ENCODE assay signal across 14 cellular contexts in genomic region chr14:104786091-104786586, GRCh38. TPM values are rescaled to one million over a fixed set of nuclear protein-coding genes. Genes with fewer than 3 reads are reported as not detected.
DNase-seq lines count a peak whose midpoint lies in the region; ATAC-seq, FAIRE-seq and TF ChIP-seq lines count a peak whose summit lies in the region.
"Had no signal": no experiment of that assay in that cellular context is flagged by ENCODE, and none has a peak within 500 bp of the region (broad histone marks: within the 10 kb centered on the region; RNA-seq: fewer than 3 reads in every experiment).

No MANE protein-coding gene starts in this region.

- TF ChIP-seq EP300 in K562 (IDR thresholded peaks at IDR 0.05; ENCODE audit: low read length) (no peak), upper lobe of left lung (IDR thresholded peaks at IDR 0.05) (no peak)

- no peaks in the 10 kb centered on the region for H3K27me3 ChIP-seq in breast epithelium
- no peaks in the 10 kb centered on the region for H3K27me3 ChIP-seq in mammary epithelial cell (ENCODE audit: insufficient read depth, low read length)
- H3K27me3 ChIP-seq in K562 (ENCODE audit: control insufficient read depth in 2 of 2, insufficient read depth in 2 of 2, low read length in 2 of 2): no peaks in the 10 kb centered on the region
- H3K27me3 ChIP-seq in upper lobe of left lung: no peaks in the 10 kb centered on the region
- H3K27me3 ChIP-seq in A673 (replicated peaks; ENCODE audit: insufficient read depth, low read depth, low read length, poor library complexity): no peaks in the 10 kb centered on the region

- TF ChIP-seq POLR2A in breast epithelium (IDR thresholded peaks at IDR 0.05): no peak
- no peak for TF ChIP-seq POLR2A in K562 (conservative IDR thresholded peaks at IDR 0.05)
- TF ChIP-seq POLR2A in upper lobe of left lung (IDR thresholded peaks at IDR 0.05): no peak

- dilution Hi-C loops in mammary epithelial cell (cut with HindIII; ENCODE audit: low sequenced_read_pairs): no loop called here

- no peak for DNase-seq in breast epithelium (ENCODE audit: low spot score in 2 of 2)
- DNase-seq in mammary epithelial cell: no peak
- no peak for DNase-seq in K562 (ENCODE audit: extremely low read depth in 1 of 4, low spot score in 3 of 4)
- peak; percentile 33 for DNase-seq in medulla oblongata (ENCODE audit: extremely low spot score)
- peak in 1 of 2 donors; percentile 65 for DNase-seq in upper lobe of left lung
- no peak for DNase-seq in A673 (ENCODE audit: low spot score)
- DNase-seq in HT-29 (ENCODE audit: low spot score): no peak
- DNase-seq: activated CD8-positive, alpha-beta memory T cell treated with anti-CD3 and anti-CD28 coated beads, Interleukin-2, amount 50 U/mL, for 4 hours; foreskin fibroblast; NCI-H187 treated with DMSO at 0.1 percent for 48 hours; NCI-H510A treated with DMSO at 0.1 percent for 48 hours had no signal

- CTCF ChIA-PET in mammary epithelial cell (lab: Charles Lee; ENCODE audit: low non-redundant PET) (no interaction called here), K562 (lab: Yijun Ruan, JAX; ENCODE audit: low intra/inter-chr PET ratio) (no interaction called here), A673 (lab: Charles Lee) (no interaction called here)

- H3K4me2 ChIP-seq in mammary epithelial cell (ENCODE audit: insufficient read depth, low read depth, low read length) (no peak overlapping the region), K562 (ENCODE audit: insufficient read depth, low read length) (no peak overlapping the region)

- TF ChIP-seq CTCF in breast epithelium (IDR thresholded peaks at IDR 0.05): no peak
- peak in 1 of 2 donors; percentile 14 for TF ChIP-seq CTCF in mammary epithelial cell (conservative IDR thresholded peaks at IDR 0.05 in 1 of 2, IDR thresholded peaks at IDR 0.05 in 1 of 2; ENCODE audit: extremely low read depth in 1 of 2, insufficient read depth in 1 of 2, low read depth in 1 of 2, low read length in 2 of 2)
- no peak for TF ChIP-seq CTCF in K562 (IDR thresholded peaks at IDR 0.05 in 2 of 3, conservative IDR thresholded peaks at IDR 0.05 in 1 of 3; ENCODE audit: insufficient read depth in 2 of 3, low read depth in 1 of 3, low read length in 3 of 3)
- peak in 4 of 6 experiments; percentile 22 to 63 (median 35) for TF ChIP-seq CTCF in upper lobe of left lung (IDR thresholded peaks at IDR 0.05)
- no peak for TF ChIP-seq CTCF in A673 (conservative IDR thresholded peaks at IDR 0.05; ENCODE audit: low read depth, low read length)

- POLR2A ChIA-PET in K562 (lab: Yijun Ruan, JAX): interaction anchor here (0.6 to 1.1 kb wide), 2 partner anchors 8 to 1960 kb away, joined by 3 to 4 read pairs; no protein-coding TSS in a partner anchor
- POLR2A ChIA-PET in A673 (lab: Charles Lee; ENCODE audit: low non-redundant PET): no interaction called here

- in situ Hi-C loops in mammary epithelial cell (cut with MboI; ENCODE audit: low sequenced_read_pairs in 2 of 2): no loop called here
- in situ Hi-C loops in K562 (cut with MboI): no loop called here

- H3K27ac ChIP-seq in breast epithelium: peak overlapping the region; percentile 54 to 73
- no peak overlapping the region for H3K27ac ChIP-seq in mammary epithelial cell (ENCODE audit: insufficient read depth, low read depth, low read length)
- no peak overlapping the region for H3K27ac ChIP-seq in K562 (ENCODE audit: extremely low read depth, low read depth, low read length)
- peak overlapping the region; percentile 46 to 78 (median 72) for H3K27ac ChIP-seq in upper lobe of left lung
- no peak overlapping the region for H3K27ac ChIP-seq in A673 (ENCODE audit: low read depth, low read length, poor library complexity, severe bottlenecking)
- H3K27ac ChIP-seq: SK-N-MC had no signal

- H3K4me3 ChIP-seq in breast epithelium: no peak overlapping the region
- H3K4me3 ChIP-seq in mammary epithelial cell (replicated peaks in 1 of 3; ENCODE audit: insufficient read depth in 1 of 3, low read depth in 2 of 3, low read length in 3 of 3): no peak overlapping the region
- no peak overlapping the region for H3K4me3 ChIP-seq in K562
- H3K4me3 ChIP-seq in upper lobe of left lung: no peak overlapping the region
- no peak overlapping the region for H3K4me3 ChIP-seq in A673 (ENCODE audit: low read depth, low read length, poor library complexity, severe bottlenecking)
- H3K4me3 ChIP-seq: SK-N-MC had no signal

- 44% methylated on average over 3 of the region's 14 CpGs for WGBS in mammary epithelial cell (ENCODE audit: low coverage, missing lambda C conversion rate)
- 85% methylated on average over 4 of the region's 14 CpGs for WGBS in K562 (ENCODE audit: insufficient coverage, low coverage, missing lambda C conversion rate)
- 39 to 41% methylated on average over 5 to 14 of the region's 14 CpGs for WGBS in upper lobe of left lung, 2 donors

- ATAC-seq in K562: no peak
- ATAC-seq in upper lobe of left lung (ENCODE audit: low FRiP score in 2 of 2): peak; percentile 55 to 64
- no peak for ATAC-seq in GM21515 (IDR thresholded peaks at IDR 0.05; ENCODE audit: unreplicated experiment)

- H3K9me3 ChIP-seq in breast epithelium: no peaks in the 10 kb centered on the region
- no peaks in the 10 kb centered on the region for H3K9me3 ChIP-seq in mammary epithelial cell (replicated peaks; ENCODE audit: insufficient read depth, low read length)
- H3K9me3 ChIP-seq in K562 (replicated peaks; ENCODE audit: control insufficient read depth, insufficient read depth, low read depth, low read length): no peaks in the 10 kb centered on the region
- H3K9me3 ChIP-seq in upper lobe of left lung: no peaks in the 10 kb centered on the region
- H3K9me3 ChIP-seq in A673 (ENCODE audit: low read depth, low read length, poor library complexity, severe bottlenecking): no peaks in the 10 kb centered on the region

- H3K79me2 ChIP-seq in mammary epithelial cell (ENCODE audit: insufficient read depth, low read length) (peaks cover 86% of the 10 kb centered on the region), K562 (ENCODE audit: control insufficient read depth, insufficient read depth, low read length) (peaks cover 12% of the 10 kb centered on the region; the same call in 2 of the 3 replicates)

- intact Hi-C loops in breast epithelium (cut with DNase I; ENCODE audit: low total_unique reads): no loop called here
- intact Hi-C loops in mammary epithelial cell (cut with micrococcal nuclease): no loop called here
- intact Hi-C loops in K562 (cut with micrococcal nuclease): no loop called here
- intact Hi-C loops in A673 (cut with micrococcal nuclease; ENCODE audit: unreplicated experiment): no loop called here

- peaks cover 27 to 39% of the 10 kb centered on the region in 2 donors for H3K4me1 ChIP-seq in breast epithelium
- H3K4me1 ChIP-seq in mammary epithelial cell (ENCODE audit: insufficient read depth, low read length): peaks cover 37% of the 10 kb centered on the region
- H3K4me1 ChIP-seq in K562 (replicated peaks in 1 of 2; ENCODE audit: control insufficient read depth in 2 of 2, insufficient read depth in 2 of 2, low read length in 2 of 2): peaks cover 0 to 46% of the 10 kb centered on the region in 2 experiments; a peak in 2 of 5 replicates
- peaks cover 37 to 69% (median 61%) of the 10 kb centered on the region in 4 donors for H3K4me1 ChIP-seq in upper lobe of left lung
- H3K4me1 ChIP-seq in A673 (ENCODE audit: insufficient read depth, low read length, poor library complexity, severe bottlenecking): no peaks in the 10 kb centered on the region

- TF ChIP-seq RAD21 in K562 (CRISPR knock-in tag; conservative IDR thresholded peaks at IDR 0.05 in 1 of 2, IDR thresholded peaks at IDR 0.05 in 1 of 2): no peak

- H3K36me3 ChIP-seq in breast epithelium (no peaks in the 10 kb centered on the region), mammary epithelial cell (ENCODE audit: insufficient read depth, low read length) (no peaks in the 10 kb centered on the region), K562 (ENCODE audit: control insufficient read depth, insufficient read depth, low read length) (peaks cover 43% of the 10 kb centered on the region; the same call in 1 of the 3 replicates), upper lobe of left lung (peaks cover 0 to 49% (median 22%) of the 10 kb centered on the region in 4 donors), A673 (ENCODE audit: insufficient read depth, low read length, poor library complexity, severe bottlenecking) (no peaks in the 10 kb centered on the region)

- no peaks in the 10 kb centered on the region for H3K9me1 ChIP-seq in K562 (ENCODE audit: control insufficient read depth, insufficient read depth, low read length)

- H3K9ac ChIP-seq in mammary epithelial cell (ENCODE audit: insufficient read depth, low read length) (no peak overlapping the region), K562 (ENCODE audit: insufficient read depth in 1 of 2, low read depth in 2 of 2, low read length in 2 of 2) (no peak overlapping the region)

- BruUV-seq in mammary epithelial cell (replicated peaks; lab: Mats Ljungman, UMichigan) (no TSS peak), K562 (replicated peaks; lab: Mats Ljungman, UMichigan) (no TSS peak), A673 (replicated peaks; lab: Mats Ljungman, UMichigan) (no TSS peak)

- H4K20me1 ChIP-seq in mammary epithelial cell (ENCODE audit: insufficient read depth, low read length) (no peaks in the 10 kb centered on the region), K562 (replicated peaks; ENCODE audit: control insufficient read depth, insufficient read depth, low read length) (no peaks in the 10 kb centered on the region; the same call in 1 of the 2 replicates)

- H2AFZ ChIP-seq in mammary epithelial cell (ENCODE audit: low read depth, low read length) (no peak overlapping the region), K562 (ENCODE audit: low read depth, low read length) (no peak overlapping the region)

- no peak for FAIRE-seq in K562 (lab: Jason Lieb, UNC)
- FAIRE-seq: endometrium had no signal

RNA-seq across cellular contexts. Expression of gene AKT1, which starts 9.4 kb away (rescaled TPM):
- total RNA-seq in breast epithelium: 100 to 1,000 TPM in 2 of 3 donors, 10 to 100 TPM in 1; 91.9 to 119 (median 116) TPM
- 100 to 1,000 TPM; 116 to 125 TPM for total RNA-seq in mammary epithelial cell
- 124 TPM for polyA plus RNA-seq in mammary epithelial cell
- polyA minus RNA-seq in mammary epithelial cell: 153 TPM
- total RNA-seq in K562 (2011; cell fraction: chromatin; rRNA removed; ENCODE audit: low replicate concordance): 90.8 and 209 TPM in 2 replicates
- 135 and 136 TPM in 2 replicates for total RNA-seq in K562 (2011; cell fraction: nucleolus; rRNA removed)
- 81.8 and 88.4 TPM in 2 replicates for total RNA-seq in K562 (2011; cell fraction: nucleoplasm; rRNA removed)
- 80.1 and 91.2 TPM in 2 replicates for total RNA-seq in K562 (2014; rRNA removed)
- total RNA-seq in K562 (2014; rRNA removed; fragmentation: Illumina TruSeq; extraction: Trizol): 25.9 and 37.5 TPM in 2 replicates
- 74.5 and 75.1 TPM in 2 replicates for total RNA-seq in K562 (2015; rRNA removed; fragmentation: Illumina TruSeq; extraction: Trizol)
- total RNA-seq in K562 (2021): 117 and 132 TPM in 2 replicates
- 71.8 and 79.3 TPM in 2 replicates for polyA plus RNA-seq in K562 (2011; rRNA removed)
- 96.5 and 143 TPM in 2 replicates for polyA plus RNA-seq in K562 (2011; cell fraction: cytosol; rRNA removed)
- 217 and 312 TPM in 2 replicates for polyA plus RNA-seq in K562 (2011; cell fraction: nucleus; rRNA removed)
- 86.9 and 120 TPM in 2 replicates for polyA plus RNA-seq in K562 (2012)
- polyA plus RNA-seq in K562 (2014; fragmentation: Illumina TruSeq; extraction: Trizol): 82.0 and 89.7 TPM in 2 replicates
- polyA plus RNA-seq in K562 (2014; fragmentation: Nextera tagmentation; extraction: Ambion mirVana): 1 to 10 TPM in 1 of 2 experiments, under 1 TPM in 1; 0.49 to 1.3 TPM
- 106 TPM in 2 replicates for polyA plus RNA-seq in K562 (2014; rRNA removed)
- 41.9 and 67.3 TPM in 2 replicates for polyA minus RNA-seq in K562 (2011; rRNA and poly(A)+ RNA removed)
- polyA minus RNA-seq in K562 (2011; cell fraction: cytosol; rRNA and poly(A)+ RNA removed): 64.3 and 80.4 TPM in 2 replicates
- polyA minus RNA-seq in K562 (2011; cell fraction: nucleus; rRNA and poly(A)+ RNA removed): 29.8 and 38.1 TPM in 2 replicates
- 100 to 1,000 TPM; 122 to 283 (median 191) TPM for total RNA-seq in upper lobe of left lung
- total RNA-seq in A673 (2021): 123 and 142 TPM in 2 replicates
- 161 and 168 TPM in 2 replicates for total RNA-seq in HT-29 (2014; rRNA removed; shearing (Covaris generic))

RNA-seq across cellular contexts. Expression of gene ZBTB42, which starts 14.8 kb away (rescaled TPM):
- total RNA-seq in breast epithelium: 10 to 100 TPM in 1 of 3 donors, 1 to 10 TPM in 2; 3.5 to 11.4 (median 9.2) TPM
- 1 to 10 TPM; 1.9 to 2.2 TPM for total RNA-seq in mammary epithelial cell
- polyA plus RNA-seq in mammary epithelial cell: 1.2 TPM
- 0.41 TPM for polyA minus RNA-seq in mammary epithelial cell
- total RNA-seq in K562 (2011; cell fraction: chromatin; rRNA removed; ENCODE audit: low replicate concordance): 3.2 and 14.3 TPM in 2 replicates
- 17.5 and 19.2 TPM in 2 replicates for total RNA-seq in K562 (2011; cell fraction: nucleolus; rRNA removed)
- 7.6 and 8.4 TPM in 2 replicates for total RNA-seq in K562 (2011; cell fraction: nucleoplasm; rRNA removed)
- total RNA-seq in K562 (2014; rRNA removed): 5.5 and 7.2 TPM in 2 replicates
- total RNA-seq in K562 (2014; rRNA removed; fragmentation: Illumina TruSeq; extraction: Trizol): 1.4 and 1.5 TPM in 2 replicates
- total RNA-seq in K562 (2015; rRNA removed; fragmentation: Illumina TruSeq; extraction: Trizol): 5.1 TPM in 2 replicates
- total RNA-seq in K562 (2021): 7.4 and 8.5 TPM in 2 replicates
- polyA plus RNA-seq in K562 (2011; rRNA removed): 2.2 and 2.4 TPM in 2 replicates
- 3.5 and 9.0 TPM in 2 replicates for polyA plus RNA-seq in K562 (2011; cell fraction: cytosol; rRNA removed)
- polyA plus RNA-seq in K562 (2011; cell fraction: nucleus; rRNA removed): 3.6 and 6.6 TPM in 2 replicates
- polyA plus RNA-seq in K562 (2012): 4.5 and 5.8 TPM in 2 replicates
- 2.4 and 4.5 TPM in 2 replicates for polyA plus RNA-seq in K562 (2014; fragmentation: Illumina TruSeq; extraction: Trizol)
- under 1 TPM; 0.03 to 0.08 TPM for polyA plus RNA-seq in K562 (2014; fragmentation: Nextera tagmentation; extraction: Ambion mirVana)
- polyA plus RNA-seq in K562 (2014; rRNA removed): 2.9 and 3.7 TPM in 2 replicates
- 2.9 and 4.9 TPM in 2 replicates for polyA minus RNA-seq in K562 (2011; rRNA and poly(A)+ RNA removed)
- polyA minus RNA-seq in K562 (2011; cell fraction: cytosol; rRNA and poly(A)+ RNA removed): 6.0 and 8.7 TPM in 2 replicates
- polyA minus RNA-seq in K562 (2011; cell fraction: nucleus; rRNA and poly(A)+ RNA removed): 12.0 and 13.1 TPM in 2 replicates
- 10 to 100 TPM; 13.9 to 24.8 (median 20.9) TPM for total RNA-seq in upper lobe of left lung
- 1.4 and 2.1 TPM in 2 replicates for total RNA-seq in A673 (2021)
- 12.1 and 17.2 TPM in 2 replicates for total RNA-seq in HT-29 (2014; rRNA removed; shearing (Covaris generic))

RNA-seq across cellular contexts. Expression of gene SIVA1, which starts 33.2 kb away (rescaled TPM):
- 100 to 1,000 TPM; 181 to 225 (median 223) TPM for total RNA-seq in breast epithelium
- 10 to 100 TPM; 43.3 to 56.1 TPM for total RNA-seq in mammary epithelial cell
- polyA plus RNA-seq in mammary epithelial cell: 98.6 TPM
- 12.2 TPM for polyA minus RNA-seq in mammary epithelial cell
- 12.2 and 40.0 TPM in 2 replicates for total RNA-seq in K562 (2011; cell fraction: chromatin; rRNA removed; ENCODE audit: low replicate concordance)
- 43.4 and 62.2 TPM in 2 replicates for total RNA-seq in K562 (2011; cell fraction: nucleolus; rRNA removed)
- 31.2 and 34.7 TPM in 2 replicates for total RNA-seq in K562 (2011; cell fraction: nucleoplasm; rRNA removed)
- 186 and 216 TPM in 2 replicates for total RNA-seq in K562 (2014; rRNA removed)
- total RNA-seq in K562 (2014; rRNA removed; fragmentation: Illumina TruSeq; extraction: Trizol): 4.8 and 6.1 TPM in 2 replicates
- total RNA-seq in K562 (2015; rRNA removed; fragmentation: Illumina TruSeq; extraction: Trizol): 55.9 and 57.8 TPM in 2 replicates
- 111 and 113 TPM in 2 replicates for total RNA-seq in K562 (2021)
- polyA plus RNA-seq in K562 (2011; rRNA removed): 54.2 and 66.2 TPM in 2 replicates
- 115 and 354 TPM in 2 replicates for polyA plus RNA-seq in K562 (2011; cell fraction: cytosol; rRNA removed)
- 75.6 and 121 TPM in 2 replicates for polyA plus RNA-seq in K562 (2011; cell fraction: nucleus; rRNA removed)
- polyA plus RNA-seq in K562 (2012): 69.5 and 80.9 TPM in 2 replicates
- polyA plus RNA-seq in K562 (2014; fragmentation: Illumina TruSeq; extraction: Trizol): 7.8 and 43.9 TPM in 2 replicates
- 10 to 100 TPM in 1 of 2 experiments, 1 to 10 TPM in 1; 4.2 to 20.6 TPM for polyA plus RNA-seq in K562 (2014; fragmentation: Nextera tagmentation; extraction: Ambion mirVana)
- 138 and 148 TPM in 2 replicates for polyA plus RNA-seq in K562 (2014; rRNA removed)
- 6.6 and 10.6 TPM in 2 replicates for polyA minus RNA-seq in K562 (2011; rRNA and poly(A)+ RNA removed)
- 31.0 and 34.2 TPM in 2 replicates for polyA minus RNA-seq in K562 (2011; cell fraction: cytosol; rRNA and poly(A)+ RNA removed)
- polyA minus RNA-seq in K562 (2011; cell fraction: nucleus; rRNA and poly(A)+ RNA removed): 16.2 and 20.1 TPM in 2 replicates
- total RNA-seq in upper lobe of left lung: 100 to 1,000 TPM in 2 of 6 donors, 10 to 100 TPM in 4; 72.3 to 241 (median 91.0) TPM
- total RNA-seq in A673 (2021): 79.6 and 83.0 TPM in 2 replicates
- total RNA-seq in HT-29 (2014; rRNA removed; shearing (Covaris generic)): 243 and 250 TPM in 2 replicates

Comparison
In these comparisons a context has a peak if more than half of its experiments do, and no peak if none do; other contexts are left out.
1. H3K27ac ChIP-seq: peak in breast epithelium (2 of 2) and upper lobe of left lung (4 of 4); none in mammary epithelial cell (single experiment), K562 (single experiment) and A673 (single experiment).
2. CTCF ChIP-seq: peak in upper lobe of left lung (4 of 6); none in breast epithelium (0 of 3), K562 (0 of 3) and A673 (single experiment).
3. ATAC-seq: peak in upper lobe of left lung (2 of 2); none in K562 (single experiment) and GM21515 (single experiment).